Comparison of ENCODE assay signal across 25 cellular contexts in genomic region chr18:32763306-32763705, GRCh38. TPM values are rescaled to one million over a fixed set of nuclear protein-coding genes. Genes with fewer than 3 reads are reported as not detected.
"Had no signal": no experiment of that assay in that cellular context is flagged by ENCODE, and none has a peak within 500 bp of the region (broad histone marks: within the 10 kb centered on the region; RNA-seq: fewer than 3 reads in every experiment).

No MANE protein-coding gene starts in this region.

- H3K27ac ChIP-seq: breast epithelium, WERI-Rb-1 had no signal

- H3K4me3 ChIP-seq: breast epithelium, K562 had no signal

- H3K27ac Mint-ChIP-seq: activated CD8-positive, alpha-beta T cell treated with anti-CD3 and anti-CD28 coated beads, Interleukin-2, amount 10 ng/mL, durations not matched to agents 7 days and 5 days; activated naive CD4-positive, alpha-beta T cell treated with anti-CD3 and anti-CD28 coated beads, Interleukin-2, amount 50 U/mL, for 24 hours; T-helper 17 cell had no signal

- H3K36me3 Mint-ChIP-seq: activated naive CD4-positive, alpha-beta T cell treated with anti-CD3 and anti-CD28 coated beads, Interleukin-2, amount 50 U/mL, for 24 hours had no signal

- DNase-seq: activated CD4-positive, alpha-beta T cell treated with anti-CD3 and anti-CD28 coated beads for 48 hours; activated CD4-positive, alpha-beta T cell treated with anti-CD3 and anti-CD28 coated beads, Interleukin-2, amount 50 U/mL, for 4 hours; activated CD4-positive, CD25-positive, alpha-beta regulatory T cell treated with anti-CD3 and anti-CD28 coated beads, Interleukin-2, amount 50 U/mL, for 72 hours; activated CD8-positive, alpha-beta memory T cell treated with anti-CD3 and anti-CD28 coated beads, Interleukin-2, amount 50 U/mL, for 48 hours; activated CD8-positive, alpha-beta T cell treated with anti-CD3 and anti-CD28 coated beads, Interleukin-2, amount 10 ng/mL, durations not matched to agents 7 days and 5 days; activated naive CD4-positive, alpha-beta T cell; activated T-cell treated with anti-CD3 and anti-CD28 coated beads, Interleukin-2, amount 50 U/mL, for 1 hour; aorta; central memory CD4-positive, alpha-beta T cell; Karpas-422; MM.1S; NCI-H1105; NCI-H1436; NCI-H1694 treated with DMSO at 0.1 percent for 48 hours; NCI-H2081; NCI-H526 treated with DMSO at 0.1 percent for 48 hours; NCI-H82; SIG-M5; T-helper 17 cell; T-helper 9 cell; WERI-Rb-1 had no signal

- H3K4me1 Mint-ChIP-seq: activated naive CD4-positive, alpha-beta T cell treated with anti-CD3 and anti-CD28 coated beads, Interleukin-2, amount 50 U/mL, for 24 hours; T-helper 17 cell had no signal

- H3K4me3 Mint-ChIP-seq: activated CD8-positive, alpha-beta T cell treated with anti-CD3 and anti-CD28 coated beads, Interleukin-2, amount 10 ng/mL, durations not matched to agents 7 days and 5 days; activated naive CD4-positive, alpha-beta T cell treated with anti-CD3 and anti-CD28 coated beads, Interleukin-2, amount 50 U/mL, for 24 hours; T-helper 17 cell had no signal

- H3K9me3 Mint-ChIP-seq: activated naive CD4-positive, alpha-beta T cell treated with anti-CD3 and anti-CD28 coated beads, Interleukin-2, amount 50 U/mL, for 24 hours had no signal

- H3K9me3 ChIP-seq: breast epithelium had no signal

- ATAC-seq: activated CD8-positive, alpha-beta T cell treated with anti-CD3 and anti-CD28 coated beads, Interleukin-2, amount 10 ng/mL, durations not matched to agents 7 days and 5 days; K562; T-helper 17 cell had no signal

- H3K36me3 ChIP-seq: breast epithelium, WERI-Rb-1 had no signal

- H3K4me1 ChIP-seq: breast epithelium had no signal

RNA-seq across cellular contexts. Expression of gene KLHL14, which starts 9.5 kb away (rescaled TPM):
- total RNA-seq: activated CD8-positive, alpha-beta T cell treated with anti-CD3 and anti-CD28 coated beads, Interleukin-2, amount 10 ng/mL, durations not matched to agents 7 days and 5 days; K562; RPMI7951 had no signal
- polyA plus RNA-seq: aorta, K562 had no signal
